ENCODE assay signal across 13 cellular contexts in genomic region chr3:76436895-76437294, GRCh38.
"Had no signal": no experiment of that assay in that cellular context is flagged by ENCODE, and none has a peak within 500 bp of the region (broad histone marks: within the 10 kb centered on the region; RNA-seq: fewer than 3 reads in every experiment).

No MANE protein-coding gene starts in this region.

- H3K27me3 ChIP-seq: esophagus squamous epithelium, pancreas, tibial artery, vagina had no signal

- FAIRE-seq: pancreas had no signal

- H3K4me1 ChIP-seq: esophagus squamous epithelium, pancreas, tibial artery, vagina had no signal

- H3K4me3 ChIP-seq: esophagus squamous epithelium, lung, pancreas, tibial artery, vagina had no signal

- DNase-seq: activated B cell treated with CpG ODN at 0.5 μM for 24 hours; activated CD4-positive, alpha-beta T cell treated with anti-CD3 and anti-CD28 coated beads, Interleukin-2, amount 50 U/mL, for 1 hour; activated naive CD4-positive, alpha-beta T cell treated with anti-CD3 and anti-CD28 coated beads, Interleukin-2, amount 50 U/mL, for 16 hours; amygdala; esophagus squamous epithelium; glutamatergic neuron; immature natural killer cell; left cardiac atrium; naive B cell; pancreas; tibial artery had no signal

- H3K27ac ChIP-seq: esophagus squamous epithelium, pancreas, tibial artery, vagina had no signal

- H3K36me3 ChIP-seq: esophagus squamous epithelium, pancreas, tibial artery, vagina had no signal
